2 cellular contexts compared by ENCODE assay signal in the genomic region with DNA sequence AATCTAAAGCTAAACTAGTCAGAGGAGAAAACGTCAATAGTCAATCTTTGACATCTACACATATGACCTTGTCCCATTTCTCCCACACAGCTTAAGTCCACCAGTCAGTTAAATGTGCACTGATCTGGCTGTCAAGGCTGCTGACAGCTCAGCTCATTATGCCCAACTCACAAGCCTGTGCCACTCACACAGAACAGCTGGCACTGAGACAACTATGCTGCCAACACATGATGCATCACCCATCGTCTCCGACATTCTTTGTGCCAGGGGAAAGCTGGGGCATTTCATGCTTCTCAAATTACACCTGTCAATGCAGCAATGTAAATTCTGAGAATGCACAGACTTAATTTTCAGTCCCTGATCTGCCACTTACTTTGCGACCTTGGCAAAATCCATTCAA.
TF ChIP-seq lines count a peak whose summit lies in the region.

No MANE protein-coding gene starts in this region.

TF ChIP-seq in IMR-90, 13 proteins besides CTCF, POLR2A, EP300 and RAD21 (continued from another document):
- TF ChIP-seq BHLHE40 (IDR thresholded peaks at IDR 0.05; ENCODE audit: low read depth, low read length) (no peak), FOS (IDR thresholded peaks at IDR 0.05; ENCODE audit: low read depth, low read length) (no peak), RCOR1 (IDR thresholded peaks at IDR 0.05; ENCODE audit: insufficient replicate concordance, low read length) (no peak), MAZ (IDR thresholded peaks at IDR 0.05; ENCODE audit: borderline replicate concordance, low read depth, low read length) (no peak), MXI1 (IDR thresholded peaks at IDR 0.05; ENCODE audit: borderline replicate concordance, low read depth, low read length) (no peak), CHD1 (IDR thresholded peaks at IDR 0.05; ENCODE audit: low read depth, low read length) (no peak), MAFK (IDR thresholded peaks at IDR 0.05; ENCODE audit: low read depth, low read length) (no peak), NFE2L2 (IDR thresholded peaks at IDR 0.05; ENCODE audit: low read depth, low read length) (no peak)
- TF ChIP-seq, protein P1, sequence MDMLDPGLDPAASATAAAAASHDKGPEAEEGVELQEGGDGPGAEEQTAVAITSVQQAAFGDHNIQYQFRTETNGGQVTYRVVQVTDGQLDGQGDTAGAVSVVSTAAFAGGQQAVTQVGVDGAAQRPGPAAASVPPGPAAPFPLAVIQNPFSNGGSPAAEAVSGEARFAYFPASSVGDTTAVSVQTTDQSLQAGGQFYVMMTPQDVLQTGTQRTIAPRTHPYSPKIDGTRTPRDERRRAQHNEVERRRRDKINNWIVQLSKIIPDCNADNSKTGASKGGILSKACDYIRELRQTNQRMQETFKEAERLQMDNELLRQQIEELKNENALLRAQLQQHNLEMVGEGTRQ (IDR thresholded peaks at IDR 0.05; ENCODE audit: low read depth, low read length): no peak
- TF ChIP-seq, protein P2, sequence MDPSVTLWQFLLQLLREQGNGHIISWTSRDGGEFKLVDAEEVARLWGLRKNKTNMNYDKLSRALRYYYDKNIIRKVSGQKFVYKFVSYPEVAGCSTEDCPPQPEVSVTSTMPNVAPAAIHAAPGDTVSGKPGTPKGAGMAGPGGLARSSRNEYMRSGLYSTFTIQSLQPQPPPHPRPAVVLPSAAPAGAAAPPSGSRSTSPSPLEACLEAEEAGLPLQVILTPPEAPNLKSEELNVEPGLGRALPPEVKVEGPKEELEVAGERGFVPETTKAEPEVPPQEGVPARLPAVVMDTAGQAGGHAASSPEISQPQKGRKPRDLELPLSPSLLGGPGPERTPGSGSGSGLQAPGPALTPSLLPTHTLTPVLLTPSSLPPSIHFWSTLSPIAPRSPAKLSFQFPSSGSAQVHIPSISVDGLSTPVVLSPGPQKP (IDR thresholded peaks at IDR 0.05; ENCODE audit: borderline replicate concordance, low read depth, low read length): no peak

TF ChIP-seq in GM23338, 12 proteins besides CTCF, POLR2A, EP300 and RAD21 (continued from another document):
- TF ChIP-seq, protein P3, sequence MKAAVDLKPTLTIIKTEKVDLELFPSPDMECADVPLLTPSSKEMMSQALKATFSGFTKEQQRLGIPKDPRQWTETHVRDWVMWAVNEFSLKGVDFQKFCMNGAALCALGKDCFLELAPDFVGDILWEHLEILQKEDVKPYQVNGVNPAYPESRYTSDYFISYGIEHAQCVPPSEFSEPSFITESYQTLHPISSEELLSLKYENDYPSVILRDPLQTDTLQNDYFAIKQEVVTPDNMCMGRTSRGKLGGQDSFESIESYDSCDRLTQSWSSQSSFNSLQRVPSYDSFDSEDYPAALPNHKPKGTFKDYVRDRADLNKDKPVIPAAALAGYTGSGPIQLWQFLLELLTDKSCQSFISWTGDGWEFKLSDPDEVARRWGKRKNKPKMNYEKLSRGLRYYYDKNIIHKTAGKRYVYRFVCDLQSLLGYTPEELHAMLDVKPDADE (IDR thresholded peaks at IDR 0.05): no peak
- no peak for TF ChIP-seq ZNF114 (CRISPR knock-in tag; IDR thresholded peaks at IDR 0.05)
- TF ChIP-seq, protein P4, sequence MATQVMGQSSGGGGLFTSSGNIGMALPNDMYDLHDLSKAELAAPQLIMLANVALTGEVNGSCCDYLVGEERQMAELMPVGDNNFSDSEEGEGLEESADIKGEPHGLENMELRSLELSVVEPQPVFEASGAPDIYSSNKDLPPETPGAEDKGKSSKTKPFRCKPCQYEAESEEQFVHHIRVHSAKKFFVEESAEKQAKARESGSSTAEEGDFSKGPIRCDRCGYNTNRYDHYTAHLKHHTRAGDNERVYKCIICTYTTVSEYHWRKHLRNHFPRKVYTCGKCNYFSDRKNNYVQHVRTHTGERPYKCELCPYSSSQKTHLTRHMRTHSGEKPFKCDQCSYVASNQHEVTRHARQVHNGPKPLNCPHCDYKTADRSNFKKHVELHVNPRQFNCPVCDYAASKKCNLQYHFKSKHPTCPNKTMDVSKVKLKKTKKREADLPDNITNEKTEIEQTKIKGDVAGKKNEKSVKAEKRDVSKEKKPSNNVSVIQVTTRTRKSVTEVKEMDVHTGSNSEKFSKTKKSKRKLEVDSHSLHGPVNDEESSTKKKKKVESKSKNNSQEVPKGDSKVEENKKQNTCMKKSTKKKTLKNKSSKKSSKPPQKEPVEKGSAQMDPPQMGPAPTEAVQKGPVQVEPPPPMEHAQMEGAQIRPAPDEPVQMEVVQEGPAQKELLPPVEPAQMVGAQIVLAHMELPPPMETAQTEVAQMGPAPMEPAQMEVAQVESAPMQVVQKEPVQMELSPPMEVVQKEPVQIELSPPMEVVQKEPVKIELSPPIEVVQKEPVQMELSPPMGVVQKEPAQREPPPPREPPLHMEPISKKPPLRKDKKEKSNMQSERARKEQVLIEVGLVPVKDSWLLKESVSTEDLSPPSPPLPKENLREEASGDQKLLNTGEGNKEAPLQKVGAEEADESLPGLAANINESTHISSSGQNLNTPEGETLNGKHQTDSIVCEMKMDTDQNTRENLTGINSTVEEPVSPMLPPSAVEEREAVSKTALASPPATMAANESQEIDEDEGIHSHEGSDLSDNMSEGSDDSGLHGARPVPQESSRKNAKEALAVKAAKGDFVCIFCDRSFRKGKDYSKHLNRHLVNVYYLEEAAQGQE (IDR thresholded peaks at IDR 0.05; ENCODE audit: unreplicated experiment): no peak
- TF ChIP-seq, protein P5, sequence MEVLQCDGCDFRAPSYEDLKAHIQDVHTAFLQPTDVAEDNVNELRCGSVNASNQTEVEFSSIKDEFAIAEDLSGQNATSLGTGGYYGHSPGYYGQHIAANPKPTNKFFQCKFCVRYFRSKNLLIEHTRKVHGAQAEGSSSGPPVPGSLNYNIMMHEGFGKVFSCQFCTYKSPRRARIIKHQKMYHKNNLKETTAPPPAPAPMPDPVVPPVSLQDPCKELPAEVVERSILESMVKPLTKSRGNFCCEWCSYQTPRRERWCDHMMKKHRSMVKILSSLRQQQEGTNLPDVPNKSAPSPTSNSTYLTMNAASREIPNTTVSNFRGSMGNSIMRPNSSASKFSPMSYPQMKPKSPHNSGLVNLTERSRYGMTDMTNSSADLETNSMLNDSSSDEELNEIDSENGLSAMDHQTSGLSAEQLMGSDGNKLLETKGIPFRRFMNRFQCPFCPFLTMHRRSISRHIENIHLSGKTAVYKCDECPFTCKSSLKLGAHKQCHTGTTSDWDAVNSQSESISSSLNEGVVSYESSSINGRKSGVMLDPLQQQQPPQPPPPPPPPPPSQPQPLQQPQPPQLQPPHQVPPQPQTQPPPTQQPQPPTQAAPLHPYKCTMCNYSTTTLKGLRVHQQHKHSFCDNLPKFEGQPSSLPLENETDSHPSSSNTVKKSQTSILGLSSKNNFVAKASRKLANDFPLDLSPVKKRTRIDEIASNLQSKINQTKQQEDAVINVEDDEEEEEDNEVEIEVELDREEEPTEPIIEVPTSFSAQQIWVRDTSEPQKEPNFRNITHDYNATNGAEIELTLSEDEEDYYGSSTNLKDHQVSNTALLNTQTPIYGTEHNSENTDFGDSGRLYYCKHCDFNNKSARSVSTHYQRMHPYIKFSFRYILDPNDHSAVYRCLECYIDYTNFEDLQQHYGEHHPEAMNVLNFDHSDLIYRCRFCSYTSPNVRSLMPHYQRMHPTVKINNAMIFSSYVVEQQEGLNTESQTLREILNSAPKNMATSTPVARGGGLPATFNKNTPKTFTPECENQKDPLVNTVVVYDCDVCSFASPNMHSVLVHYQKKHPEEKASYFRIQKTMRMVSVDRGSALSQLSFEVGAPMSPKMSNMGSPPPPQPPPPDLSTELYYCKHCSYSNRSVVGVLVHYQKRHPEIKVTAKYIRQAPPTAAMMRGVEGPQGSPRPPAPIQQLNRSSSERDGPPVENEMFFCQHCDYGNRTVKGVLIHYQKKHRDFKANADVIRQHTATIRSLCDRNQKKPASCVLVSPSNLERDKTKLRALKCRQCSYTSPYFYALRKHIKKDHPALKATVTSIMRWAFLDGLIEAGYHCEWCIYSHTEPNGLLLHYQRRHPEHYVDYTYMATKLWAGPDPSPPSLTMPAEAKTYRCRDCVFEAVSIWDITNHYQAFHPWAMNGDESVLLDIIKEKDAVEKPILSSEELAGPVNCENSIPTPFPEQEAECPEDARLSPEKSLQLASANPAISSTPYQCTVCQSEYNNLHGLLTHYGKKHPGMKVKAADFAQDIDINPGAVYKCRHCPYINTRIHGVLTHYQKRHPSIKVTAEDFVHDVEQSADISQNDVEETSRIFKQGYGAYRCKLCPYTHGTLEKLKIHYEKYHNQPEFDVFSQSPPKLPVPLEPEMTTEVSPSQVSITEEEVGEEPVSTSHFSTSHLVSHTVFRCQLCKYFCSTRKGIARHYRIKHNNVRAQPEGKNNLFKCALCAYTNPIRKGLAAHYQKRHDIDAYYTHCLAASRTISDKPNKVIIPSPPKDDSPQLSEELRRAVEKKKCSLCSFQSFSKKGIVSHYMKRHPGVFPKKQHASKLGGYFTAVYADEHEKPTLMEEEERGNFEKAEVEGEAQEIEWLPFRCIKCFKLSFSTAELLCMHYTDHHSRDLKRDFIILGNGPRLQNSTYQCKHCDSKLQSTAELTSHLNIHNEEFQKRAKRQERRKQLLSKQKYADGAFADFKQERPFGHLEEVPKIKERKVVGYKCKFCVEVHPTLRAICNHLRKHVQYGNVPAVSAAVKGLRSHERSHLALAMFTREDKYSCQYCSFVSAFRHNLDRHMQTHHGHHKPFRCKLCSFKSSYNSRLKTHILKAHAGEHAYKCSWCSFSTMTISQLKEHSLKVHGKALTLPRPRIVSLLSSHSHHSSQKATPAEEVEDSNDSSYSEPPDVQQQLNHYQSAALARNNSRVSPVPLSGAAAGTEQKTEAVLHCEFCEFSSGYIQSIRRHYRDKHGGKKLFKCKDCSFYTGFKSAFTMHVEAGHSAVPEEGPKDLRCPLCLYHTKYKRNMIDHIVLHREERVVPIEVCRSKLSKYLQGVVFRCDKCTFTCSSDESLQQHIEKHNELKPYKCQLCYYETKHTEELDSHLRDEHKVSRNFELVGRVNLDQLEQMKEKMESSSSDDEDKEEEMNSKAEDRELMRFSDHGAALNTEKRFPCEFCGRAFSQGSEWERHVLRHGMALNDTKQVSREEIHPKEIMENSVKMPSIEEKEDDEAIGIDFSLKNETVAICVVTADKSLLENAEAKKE (CRISPR knock-in tag; IDR thresholded peaks at IDR 0.05): no peak
- TF ChIP-seq STAT1 (IDR thresholded peaks at IDR 0.05; ENCODE audit: unreplicated experiment): no peak
- no peak for TF ChIP-seq EZH2phosphoT487 (IDR thresholded peaks at IDR 0.05; ENCODE audit: unreplicated experiment)
- TF ChIP-seq POLR2AphosphoS5 (IDR thresholded peaks at IDR 0.05; ENCODE audit: low read depth): no peak
- no peak for TF ChIP-seq ZNF331 (CRISPR knock-in tag; IDR thresholded peaks at IDR 0.05; ENCODE audit: low read depth)
